ENCODE assay signal across 18 cellular contexts in genomic region chr12:107767466-107767865, GRCh38. TPM values are rescaled to one million over a fixed set of nuclear protein-coding genes. Genes with fewer than 3 reads are reported as not detected.
A peak's percentile ranks its signal among the peaks of the same experiment; 100 is the strongest.
DNase-seq lines count a peak whose midpoint lies in the region; ATAC-seq and TF ChIP-seq lines count a peak whose summit lies in the region.
"Had no signal": no experiment of that assay in that cellular context is flagged by ENCODE, and none has a peak within 500 bp of the region (broad histone marks: within the 10 kb centered on the region; RNA-seq: fewer than 3 reads in every experiment).

No MANE protein-coding gene starts in this region.

- no peak overlapping the region for H3K4me2 ChIP-seq in H9 (ENCODE audit: insufficient read depth, insufficient read length, low read length)

- no peak overlapping the region for H3K27ac Mint-ChIP-seq in H9
- H3K27ac Mint-ChIP-seq in mesothelial cell of epicardium: peak overlapping the region; percentile 27
- H3K27ac Mint-ChIP-seq: CD4-positive, alpha-beta memory T cell had no signal

- no peaks in the 10 kb centered on the region for H3K9me3 ChIP-seq in H9 (ENCODE audit: control insufficient read depth, low read depth, low read length)

- H4K5ac ChIP-seq in H9 (ENCODE audit: insufficient read length, low read depth, low read length): no peak overlapping the region

- H3K56ac ChIP-seq in H9 (ENCODE audit: insufficient read length, low read depth, low read length): no peak overlapping the region

- H3K9me3 Mint-ChIP-seq in H9 (no peaks in the 10 kb centered on the region), mesothelial cell of epicardium (no peaks in the 10 kb centered on the region)
- H3K9me3 Mint-ChIP-seq: CD4-positive, alpha-beta memory T cell had no signal

- no peak overlapping the region for H2BK20ac ChIP-seq in H9 (ENCODE audit: low read depth, low read length, poor library complexity, severe bottlenecking)

- H3K23ac ChIP-seq in H9 (ENCODE audit: insufficient read length, low read depth, low read length): no peak overlapping the region

- no peaks in the 10 kb centered on the region for H3K79me2 ChIP-seq in H9 (ENCODE audit: insufficient read depth, low read length)

- no peak overlapping the region for H2AK5ac ChIP-seq in H9 (ENCODE audit: insufficient read length, low read length)

- no peaks in the 10 kb centered on the region for H3K23me2 ChIP-seq in H9 (ENCODE audit: insufficient read length, low read depth, low read length, poor library complexity, severe bottlenecking)

- WGBS in H9 (ENCODE audit: extremely low coverage, insufficient read length, low lambda C conversion rate): no CpG with 5 or more reads among the region's 5 CpGs

- H2BK5ac ChIP-seq in H9 (ENCODE audit: insufficient read length, low read length): no peak overlapping the region

- no peaks in the 10 kb centered on the region for H3K4me1 ChIP-seq in H9 (ENCODE audit: insufficient read depth, low read length)

- H3K18ac ChIP-seq in H9 (ENCODE audit: insufficient read length, low read depth, low read length): no peak overlapping the region

- no peak for ATAC-seq in sciatic nerve

- no peak overlapping the region for H3K4ac ChIP-seq in H9 (ENCODE audit: low read depth, low read length)

- no peaks in the 10 kb centered on the region for H3K27me3 ChIP-seq in H9 (ENCODE audit: insufficient read depth, low read length)

- H2BK15ac ChIP-seq in H9 (ENCODE audit: low read depth, low read length): no peak overlapping the region

- no peaks in the 10 kb centered on the region for H4K20me1 ChIP-seq in H9 (ENCODE audit: control insufficient read depth, insufficient read depth, insufficient read length)

- no peak overlapping the region for H4K91ac ChIP-seq in H9 (ENCODE audit: insufficient read length, low read depth, low read length)

- no peak overlapping the region for H2BK12ac ChIP-seq in H9 (ENCODE audit: insufficient read length, low read depth, low read length)

- intact Hi-C loops in sciatic nerve (cut with DNase I): no loop called here

- no peaks in the 10 kb centered on the region for H3K79me1 ChIP-seq in H9 (ENCODE audit: insufficient read depth, low read depth, low read length, poor library complexity, severe bottlenecking)

- TF ChIP-seq CTCF in H9 (conservative IDR thresholded peaks at IDR 0.05) (no peak), mesothelial cell of epicardium (IDR thresholded peaks at IDR 0.05; ENCODE audit: unreplicated experiment) (no peak)

- no peak overlapping the region for H3K14ac ChIP-seq in H9 (ENCODE audit: insufficient read depth, low read length)

- peak overlapping the region; percentile 8 for H2AFZ ChIP-seq in H9 (ENCODE audit: low read length)

- DNase-seq in H9: no peak
- peak; percentile 50 for DNase-seq in SK-MEL-5 (ENCODE audit: low read depth, low spot score)
- DNase-seq in mesothelial cell of epicardium (ENCODE audit: low spot score in 2 of 2, unreplicated experiment in 2 of 2): no peak
- no peak for DNase-seq in NCI-H82 (lab: John Stamatoyannopoulos, UW)
- no peak for DNase-seq in sciatic nerve (ENCODE audit: low spot score)
- DNase-seq in NK-92 (lab: John Stamatoyannopoulos, UW; ENCODE audit: unreplicated experiment): no peak
- DNase-seq: C1 segment of cervical spinal cord; Calu3; CD4-positive, alpha-beta memory T cell; COR-L47; DMS53; DMS79 treated with DMSO at 0.1 percent for 48 hours; GOT3; HCEC 1CT had no signal

- in situ Hi-C loops in SK-MEL-5 (cut with HindIII; ENCODE audit: low pct_unique_long_range_greater_than_20kb, low sequenced_read_pairs): no loop called here

- no peaks in the 10 kb centered on the region for H3K36me3 Mint-ChIP-seq in H9 (ENCODE audit: insufficient read depth in 1 of 3, low read depth in 3 of 3)
- no peaks in the 10 kb centered on the region for H3K36me3 Mint-ChIP-seq in mesothelial cell of epicardium
- H3K36me3 Mint-ChIP-seq: CD4-positive, alpha-beta memory T cell had no signal

- no peak overlapping the region for H4K8ac ChIP-seq in H9 (replicated peaks; ENCODE audit: insufficient read length, low read depth, low read length)

- no peak overlapping the region for H3K4me3 Mint-ChIP-seq in H9
- no peak overlapping the region for H3K4me3 Mint-ChIP-seq in mesothelial cell of epicardium
- H3K4me3 Mint-ChIP-seq: CD4-positive, alpha-beta memory T cell had no signal

- H3T11ph ChIP-seq in H9 (ENCODE audit: low read length): no peak overlapping the region

- H2BK120ac ChIP-seq in H9 (ENCODE audit: low read depth, low read length, poor library complexity, severe bottlenecking): no peak overlapping the region

- H3K9ac ChIP-seq in H9 (ENCODE audit: extremely low read depth, insufficient read length, low read length): no peak overlapping the region

- peaks cover 38% of the 10 kb centered on the region for H3K27me3 Mint-ChIP-seq in H9 (ENCODE audit: low read depth)
- H3K27me3 Mint-ChIP-seq in mesothelial cell of epicardium (ENCODE audit: low read depth): peaks cover 24% of the 10 kb centered on the region

- H3K4me1 Mint-ChIP-seq in H9 (no peaks in the 10 kb centered on the region), mesothelial cell of epicardium (peaks cover 9% of the 10 kb centered on the region)
- H3K4me1 Mint-ChIP-seq: CD4-positive, alpha-beta memory T cell had no signal

- H3K27ac ChIP-seq in H9 (ENCODE audit: insufficient read length, low read depth, low read length): no peak overlapping the region

RNA-seq across cellular contexts. Expression of gene PRDM4, which starts 6.5 kb away (rescaled TPM):
- total RNA-seq in H9 (2021) (19.9 and 24.4 TPM in 2 replicates), mesothelial cell of epicardium (33.5 to 35.9 TPM (median 35.1 TPM) in 3 replicates), sciatic nerve (34.7 TPM)
- 24.7 and 27.6 TPM in 2 replicates for total RNA-seq in SK-MEL-5 (2014; rRNA removed; shearing (Covaris generic))
- 19.9 and 20.3 TPM in 2 replicates for polyA plus RNA-seq in SK-MEL-5 (2015; cell fraction: cytosol; rRNA removed)
- polyA plus RNA-seq in SK-MEL-5 (2015; cell fraction: nucleus; rRNA removed): 33.5 and 39.8 TPM in 2 replicates

RNA-seq across cellular contexts. Expression of gene ASCL4, which starts 7.0 kb away (rescaled TPM):
- total RNA-seq in H9 (2021): not detected in 2 replicates
- not detected in 2 replicates for total RNA-seq in SK-MEL-5 (2014; rRNA removed; shearing (Covaris generic))
- polyA plus RNA-seq in SK-MEL-5 (2015; cell fraction: cytosol; rRNA removed): not detected in 2 replicates
- not detected in 2 replicates for polyA plus RNA-seq in SK-MEL-5 (2015; cell fraction: nucleus; rRNA removed)
- total RNA-seq in mesothelial cell of epicardium: 0.16 TPM in 1 of 3 replicates, not detected in the others
- not detected for total RNA-seq in sciatic nerve
- total RNA-seq: A172; A673; Calu3; CD4-positive, alpha-beta memory T cell; Daoy had no signal
- polyA plus RNA-seq: BJ; CD4-positive, alpha-beta memory T cell had no signal
